ENCODE assay signal across 23 cellular contexts in the genomic region with DNA sequence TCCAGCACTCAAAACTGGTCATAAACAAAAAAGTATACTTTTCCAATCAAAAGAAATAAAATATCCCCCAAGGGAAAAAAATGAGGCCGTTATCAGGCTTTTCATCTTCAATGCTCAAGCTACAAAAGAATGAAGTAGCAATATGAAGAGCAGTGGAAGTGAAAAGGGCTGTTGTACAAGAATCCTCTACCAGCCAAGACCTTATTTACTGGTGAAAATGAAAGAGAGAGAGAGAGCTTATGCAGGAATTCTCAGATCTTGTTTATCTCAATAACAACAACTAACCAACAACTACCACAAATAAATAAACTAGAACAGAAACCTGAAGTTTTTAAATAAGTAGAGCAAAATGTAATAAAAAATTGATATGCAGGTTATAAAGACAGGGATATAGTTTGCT.
"Had no signal": no experiment of that assay in that cellular context is flagged by ENCODE, and none has a peak within 500 bp of the region (broad histone marks: within the 10 kb centered on the region; RNA-seq: fewer than 3 reads in every experiment).

No MANE protein-coding gene starts in this region.

- H3K27me3 Mint-ChIP-seq: effector memory CD8-positive, alpha-beta T cell; type B pancreatic cell had no signal

- H3K4me1 Mint-ChIP-seq: stimulated activated effector memory CD8-positive, alpha-beta T cell treated with anti-CD3 and anti-CD28 coated beads, Interleukin-12 subunit alpha, Interleukin-12 subunit beta, amount 100 ng/mL, for 72 hours had no signal

- H3K4me2 ChIP-seq: smooth muscle cell had no signal

- ATAC-seq: effector memory CD8-positive, alpha-beta T cell; left ventricle myocardium superior; lower lobe of right lung; natural killer cell; pancreas; sciatic nerve; stimulated activated effector memory CD8-positive, alpha-beta T cell treated with anti-CD3 and anti-CD28 coated beads, Interleukin-12 subunit alpha, Interleukin-12 subunit beta, amount 100 ng/mL, for 72 hours had no signal

- H3K36me3 Mint-ChIP-seq: natural killer cell; stimulated activated effector memory CD8-positive, alpha-beta T cell treated with anti-CD3 and anti-CD28 coated beads, Interleukin-12 subunit alpha, Interleukin-12 subunit beta, amount 100 ng/mL, for 72 hours; type B pancreatic cell had no signal

- H3K9me3 Mint-ChIP-seq: type B pancreatic cell had no signal

- H3K4me1 ChIP-seq: lower lobe of right lung, pancreas, prostate gland, right atrium auricular region, thyroid gland had no signal

- H3K27ac Mint-ChIP-seq: effector memory CD8-positive, alpha-beta T cell; immature natural killer cell; natural killer cell; stimulated activated effector memory CD8-positive, alpha-beta T cell treated with anti-CD3 and anti-CD28 coated beads, Interleukin-12 subunit alpha, Interleukin-12 subunit beta, amount 100 ng/mL, for 72 hours; type B pancreatic cell had no signal

- FAIRE-seq: pancreas had no signal

- H3K27ac ChIP-seq: lower lobe of right lung, pancreas, prostate gland, right atrium auricular region, stomach, thyroid gland had no signal

- H3K4me3 ChIP-seq: lower lobe of right lung, pancreas, prostate gland, right atrium auricular region, smooth muscle cell, stomach, thyroid gland had no signal

- H3K36me3 ChIP-seq: lower lobe of right lung, pancreas, prostate gland, right atrium auricular region, stomach, thyroid gland had no signal

- H3K27me3 ChIP-seq: pancreas, right atrium auricular region, stomach, thyroid gland had no signal

- DNase-seq: cortex of kidney; effector memory CD8-positive, alpha-beta T cell; hypothalamus; immature natural killer cell; islet precursor cell; kidney glomerular epithelial cell; left ventricle myocardium superior; lower lobe of right lung; natural killer cell; occipital lobe; pancreas; stimulated activated CD4-positive, alpha-beta T cell treated with anti-CD3 and anti-CD28 coated beads, Interleukin-12 subunit alpha, Interleukin-12 subunit beta, amount 100 ng/mL, for 4 hours; stimulated activated CD4-positive, alpha-beta T cell treated with anti-CD3 and anti-CD28 coated beads, Interleukin-2, amount 100 ng/mL, for 24 hours; stimulated activated CD4-positive, alpha-beta T cell treated with anti-CD3 and anti-CD28 coated beads, Interleukin-4, amount 100 ng/mL, for 24 hours; stimulated activated naive CD4-positive, alpha-beta T cell treated with Interleukin-2 at 50 U/mL for 16 hours; stomach; thyroid gland had no signal

- H3K4me3 Mint-ChIP-seq: effector memory CD8-positive, alpha-beta T cell; immature natural killer cell; natural killer cell; stimulated activated effector memory CD8-positive, alpha-beta T cell treated with anti-CD3 and anti-CD28 coated beads, Interleukin-12 subunit alpha, Interleukin-12 subunit beta, amount 100 ng/mL, for 72 hours; type B pancreatic cell had no signal

- H3K9me3 ChIP-seq: lower lobe of right lung, pancreas, prostate gland, right atrium auricular region, stomach, thyroid gland had no signal
